In the genomic region with DNA sequence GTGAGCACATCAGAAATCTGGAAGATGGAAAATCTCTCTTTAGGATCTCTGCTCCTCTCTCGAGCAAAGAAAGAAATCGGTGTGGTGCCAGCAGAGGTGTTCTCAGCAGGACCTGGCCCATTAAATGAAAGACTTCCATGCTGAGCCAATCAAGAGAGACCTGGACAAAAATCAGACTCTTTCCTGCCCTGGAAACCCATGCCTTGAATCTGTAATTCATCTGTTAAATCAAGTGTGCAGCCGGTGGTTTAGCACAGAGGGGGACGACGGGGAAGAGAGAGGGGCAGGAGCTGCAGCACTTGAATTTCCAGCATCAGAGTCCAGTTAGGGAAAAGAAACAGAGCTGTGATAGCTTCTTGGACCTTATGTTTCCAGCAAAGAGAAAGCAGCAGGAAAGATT, we compare ENCODE assay signal across 20 cellular contexts.
"Had no signal": no experiment of that assay in that cellular context is flagged by ENCODE, and none has a peak within 500 bp of the region (broad histone marks: within the 10 kb centered on the region; RNA-seq: fewer than 3 reads in every experiment).

No MANE protein-coding gene starts in this region.

- H3K27ac ChIP-seq: breast epithelium, foreskin keratinocyte, prostate gland, stomach, testis had no signal

- H3K36me3 Mint-ChIP-seq: activated naive CD4-positive, alpha-beta T cell treated with anti-CD3 and anti-CD28 coated beads, Interleukin-2, amount 50 U/mL, for 72 hours had no signal

- H3K27ac Mint-ChIP-seq: activated CD4-positive, alpha-beta T cell treated with anti-CD3 and anti-CD28 coated beads, Interleukin-2, amount 10 ng/mL, durations not matched to agents 24 days and 14 days; activated CD8-positive, alpha-beta T cell treated with anti-CD3 and anti-CD28 coated beads, Interleukin-2, amount 10 ng/mL, durations not matched to agents 7 days and 5 days; activated naive CD4-positive, alpha-beta T cell treated with anti-CD3 and anti-CD28 coated beads, Interleukin-2, amount 50 U/mL, for 72 hours; T-helper 2 cell treated with Interferon-gamma antibody and Interleukin-4, amounts not matched to agents 5 μg/mL and 100 μg/mL, for 36 hours had no signal

- H3K9me3 ChIP-seq: breast epithelium, prostate gland, stomach, testis had no signal

- DNase-seq: activated CD4-positive, alpha-beta T cell treated with anti-CD3 and anti-CD28 coated beads, Interleukin-2, amount 10 ng/mL, durations not matched to agents 24 days and 14 days; activated CD4-positive, CD25-positive, alpha-beta regulatory T cell; activated CD8-positive, alpha-beta memory T cell treated with anti-CD3 and anti-CD28 coated beads, Interleukin-2, amount 50 U/mL, for 4 hours; activated CD8-positive, alpha-beta T cell treated with anti-CD3 and anti-CD28 coated beads, Interleukin-2, amount 10 ng/mL, durations not matched to agents 7 days and 5 days; activated gamma-delta T cell; activated T-cell treated with anti-CD3 and anti-CD28 coated beads, Interleukin-2, amount 50 U/mL, for 48 hours; amygdala; cerebellar nuclear complex; effector CD8-positive, alpha-beta T cell; foreskin keratinocyte; glutamatergic neuron; left cardiac atrium; naive B cell; stomach; testis had no signal

- H3K4me1 ChIP-seq: prostate gland had no signal

- H3K4me1 Mint-ChIP-seq: activated CD4-positive, alpha-beta T cell treated with anti-CD3 and anti-CD28 coated beads, Interleukin-2, amount 10 ng/mL, durations not matched to agents 24 days and 14 days had no signal

- ATAC-seq: activated CD8-positive, alpha-beta T cell treated with anti-CD3 and anti-CD28 coated beads, Interleukin-2, amount 10 ng/mL, durations not matched to agents 7 days and 5 days; activated naive CD4-positive, alpha-beta T cell treated with anti-CD3 and anti-CD28 coated beads, Interleukin-2, amount 50 U/mL, for 72 hours; foreskin keratinocyte; left cardiac atrium; sciatic nerve had no signal

- H3K27me3 Mint-ChIP-seq: activated CD4-positive, alpha-beta T cell treated with anti-CD3 and anti-CD28 coated beads, Interleukin-2, amount 10 ng/mL, durations not matched to agents 24 days and 14 days had no signal

- H3K4me3 ChIP-seq: breast epithelium, prostate gland, stomach, testis had no signal

- H3K27me3 ChIP-seq: breast epithelium, foreskin keratinocyte, stomach, testis had no signal

- H3K4me3 Mint-ChIP-seq: activated CD4-positive, alpha-beta T cell treated with anti-CD3 and anti-CD28 coated beads, Interleukin-2, amount 10 ng/mL, durations not matched to agents 24 days and 14 days; activated CD8-positive, alpha-beta T cell treated with anti-CD3 and anti-CD28 coated beads, Interleukin-2, amount 10 ng/mL, durations not matched to agents 7 days and 5 days; naive B cell; T-helper 2 cell treated with Interferon-gamma antibody and Interleukin-4, amounts not matched to agents 5 μg/mL and 100 μg/mL, for 36 hours had no signal

- H3K36me3 ChIP-seq: breast epithelium, prostate gland, stomach had no signal

- H3K9me3 Mint-ChIP-seq: activated CD4-positive, alpha-beta T cell treated with anti-CD3 and anti-CD28 coated beads, Interleukin-2, amount 10 ng/mL, durations not matched to agents 24 days and 14 days; naive B cell; T-helper 2 cell treated with Interferon-gamma antibody and Interleukin-4, amounts not matched to agents 5 μg/mL and 100 μg/mL, for 36 hours had no signal
